ENCODE assay signal across 18 cellular contexts in genomic region chr22:35645646-35646045, GRCh38. TPM values are rescaled to one million over a fixed set of nuclear protein-coding genes. Genes with fewer than 3 reads are reported as not detected.
A peak's percentile ranks its signal among the peaks of the same experiment; 100 is the strongest.
DNase-seq lines count a peak whose midpoint lies in the region; ATAC-seq, FAIRE-seq and TF ChIP-seq lines count a peak whose summit lies in the region.
"Had no signal": no experiment of that assay in that cellular context is flagged by ENCODE, and none has a peak within 500 bp of the region (broad histone marks: within the 10 kb centered on the region; RNA-seq: fewer than 3 reads in every experiment).

No MANE protein-coding gene starts in this region.

- no peak overlapping the region for H2BK15ac ChIP-seq in neuronal stem cell (ENCODE audit: low read length)

- DNase-seq in HepG2 (ENCODE audit: low spot score) = no peak
- DNase-seq in ecto neural progenitor cell (ENCODE audit: low spot score) = peak; percentile 23
- DNase-seq in neuronal stem cell (ENCODE audit: low spot score) = no peak
- no peak for DNase-seq in activated T-cell treated with anti-CD3 and anti-CD28 coated beads for 4 hours
- no peak for DNase-seq in naive thymus-derived CD8-positive, alpha-beta T cell
- DNase-seq: BE2C; CD4-positive, CD25-positive, alpha-beta regulatory T cell; DMS53; GOT3; KBM-7; NCI-H1694 treated with DMSO at 0.1 percent for 48 hours; NCI-H510A treated with DMSO at 0.1 percent for 48 hours; NCI-H82; PC-9; SJCRH30 had no signal

- intact Hi-C loops in HepG2 (cut with micrococcal nuclease; ENCODE audit: unreplicated experiment) = no loop called here

- H3K27ac ChIP-seq in liver (ENCODE audit: low read depth in 1 of 2, low read length in 2 of 2) = peak overlapping the region; percentile 43 to 51
- no peak overlapping the region for H3K27ac ChIP-seq in HepG2 (ENCODE audit: extremely low read length, insufficient read depth, low read length)
- H3K27ac ChIP-seq in neuronal stem cell (replicated peaks; ENCODE audit: low read length) = no peak overlapping the region
- H3K27ac ChIP-seq: SJCRH30 had no signal

- no peak overlapping the region for H2AFZ ChIP-seq in HepG2 (ENCODE audit: low read length)
- H2AFZ ChIP-seq in neuronal stem cell (ENCODE audit: low read length) = no peak overlapping the region
- H2AFZ ChIP-seq: PC-9 had no signal

- H3K27me3 Mint-ChIP-seq in naive thymus-derived CD8-positive, alpha-beta T cell = no peaks in the 10 kb centered on the region
- H3K27me3 Mint-ChIP-seq: CD4-positive, CD25-positive, alpha-beta regulatory T cell had no signal

- peak overlapping the region; percentile 81 for H3K18ac ChIP-seq in neuronal stem cell (ENCODE audit: low read length)

- no peak for TF ChIP-seq POLR2A in HepG2 (IDR thresholded peaks at IDR 0.05; ENCODE audit: insufficient read depth in 1 of 2, low read depth in 2 of 2, low read length in 2 of 2)

- FAIRE-seq in HepG2 (lab: Jason Lieb, UNC) = no peak
- FAIRE-seq: GM12892 had no signal

- H3K27me3 ChIP-seq in liver (ENCODE audit: control insufficient read depth in 4 of 4, insufficient read depth in 4 of 4, low read length in 3 of 4) (no peaks in the 10 kb centered on the region), HepG2 (ENCODE audit: control insufficient read depth in 1 of 2, insufficient read depth in 2 of 2, low read length in 2 of 2) (no peaks in the 10 kb centered on the region; a peak in 1 of 5 replicates), neuronal stem cell (ENCODE audit: control insufficient read depth in 3 of 3, insufficient read depth in 3 of 3, low read depth in 1 of 3, low read length in 3 of 3) (no peaks in the 10 kb centered on the region)
- H3K27me3 ChIP-seq: BE2C, SJCRH30 had no signal

- H3K9me3 Mint-ChIP-seq in naive thymus-derived CD8-positive, alpha-beta T cell = no peaks in the 10 kb centered on the region

- H3K36me3 ChIP-seq in liver (ENCODE audit: control insufficient read depth in 4 of 4, insufficient read depth in 3 of 4, low read depth in 1 of 4, low read length in 3 of 4) (no peaks in the 10 kb centered on the region), HepG2 (replicated peaks in 1 of 2; ENCODE audit: control insufficient read depth in 1 of 2, insufficient read depth in 2 of 2, low read length in 2 of 2) (no peaks in the 10 kb centered on the region), neuronal stem cell (replicated peaks in 1 of 2; ENCODE audit: control insufficient read depth in 2 of 2, insufficient read depth in 2 of 2, low read length in 2 of 2) (no peaks in the 10 kb centered on the region)
- H3K36me3 ChIP-seq: BE2C, SJCRH30 had no signal

- H3K14ac ChIP-seq in neuronal stem cell (ENCODE audit: low read length) = no peak overlapping the region

- no peak overlapping the region for H3K9ac ChIP-seq in liver (ENCODE audit: low read depth in 1 of 2, low read length in 2 of 2)
- H3K9ac ChIP-seq in HepG2 (ENCODE audit: insufficient read depth, low read depth, low read length) = no peak overlapping the region
- no peak overlapping the region for H3K9ac ChIP-seq in neuronal stem cell (ENCODE audit: low read depth, low read length, poor library complexity)

- no peaks in the 10 kb centered on the region for H4K20me1 ChIP-seq in HepG2 (ENCODE audit: insufficient read depth, low read length)

- CTCF ChIA-PET in HepG2 (lab: Yijun Ruan, JAX; ENCODE audit: low intra/inter-chr PET ratio, low total read pairs) = no interaction called here

- H2AK5ac ChIP-seq in neuronal stem cell (ENCODE audit: low read depth, low read length) = no peak overlapping the region

- H3K4me2 ChIP-seq in HepG2 (ENCODE audit: low read depth, low read length) = no peak overlapping the region
- no peak overlapping the region for H3K4me2 ChIP-seq in neuronal stem cell (ENCODE audit: insufficient read depth, low read length, poor library complexity, severe bottlenecking)
- H3K4me2 ChIP-seq: PC-9 had no signal

- H4K91ac ChIP-seq in neuronal stem cell (ENCODE audit: low read depth, low read length, poor library complexity) = no peak overlapping the region

- in situ Hi-C loops in HepG2 (cut with HindIII; ENCODE audit: extremely low pct_ligation_motif_present, low pct_unique_long_range_greater_than_20kb) = no loop called here

- H3K4me3 Mint-ChIP-seq in naive thymus-derived CD8-positive, alpha-beta T cell = no peak overlapping the region
- H3K4me3 Mint-ChIP-seq: CD4-positive, CD25-positive, alpha-beta regulatory T cell had no signal

- no peak overlapping the region for H4K8ac ChIP-seq in neuronal stem cell (ENCODE audit: low read depth, low read length)

- POLR2A ChIA-PET in HepG2 (lab: Yijun Ruan, JAX) = no interaction called here
- POLR2A ChIA-PET in naive thymus-derived CD8-positive, alpha-beta T cell (lab: Charles Lee) = no interaction called here

- TF ChIP-seq EP300 in HepG2 (IDR thresholded peaks at IDR 0.05; ENCODE audit: low read depth in 2 of 2, low read length in 2 of 2) (no peak), HepG2 (CRISPR knock-in tag; IDR thresholded peaks at IDR 0.05; ENCODE audit: borderline replicate concordance) (no peak)

- H2BK12ac ChIP-seq in neuronal stem cell (ENCODE audit: low read length) = no peak overlapping the region

- H2BK5ac ChIP-seq in neuronal stem cell (ENCODE audit: low read length) = no peak overlapping the region

- H3K79me2 ChIP-seq in HepG2 (ENCODE audit: insufficient read depth, low read length) = peaks cover 13% of the 10 kb centered on the region

- H3K4me1 ChIP-seq in liver (ENCODE audit: control insufficient read depth in 4 of 4, insufficient read depth in 4 of 4, low read length in 3 of 4) (peaks cover 9 to 63% (median 53%) of the 10 kb centered on the region in 4 donors), HepG2 (ENCODE audit: insufficient read depth, low read length) (peaks cover 74% of the 10 kb centered on the region), neuronal stem cell (ENCODE audit: control insufficient read depth in 2 of 2, insufficient read depth in 1 of 2, low read depth in 1 of 2, low read length in 2 of 2) (peaks cover 0 to 18% of the 10 kb centered on the region in 2 donors)
- H3K4me1 ChIP-seq: BE2C had no signal

- no TSS peak for BruUV-seq in HepG2 (replicated peaks; lab: Mats Ljungman, UMichigan)

- no peak overlapping the region for H3K23ac ChIP-seq in neuronal stem cell (ENCODE audit: low read depth, low read length, poor library complexity)

- TF ChIP-seq RAD21 in liver (IDR thresholded peaks at IDR 0.05) = no peak
- TF ChIP-seq RAD21 in HepG2 (CRISPR knock-in tag; IDR thresholded peaks at IDR 0.05) = no peak

- H3K36me3 Mint-ChIP-seq in naive thymus-derived CD8-positive, alpha-beta T cell = peaks cover 2 to 4% (median 4%) of the 10 kb centered on the region in 3 donors

- ATAC-seq in HepG2 = no peak
- no peak for ATAC-seq in GM18498 (IDR thresholded peaks at IDR 0.05; ENCODE audit: unreplicated experiment)
- ATAC-seq in naive thymus-derived CD8-positive, alpha-beta T cell = no peak

- no peaks in the 10 kb centered on the region for H3K79me1 ChIP-seq in neuronal stem cell (ENCODE audit: low read depth, low read length)

- WGBS in liver = 75% methylated on average over 4 of the region's 4 CpGs
- 59% methylated on average over 4 of the region's 4 CpGs for WGBS in HepG2 (ENCODE audit: low lambda C conversion rate)
- no CpG with 5 or more reads among the region's 4 CpGs for WGBS in neuronal stem cell (ENCODE audit: extremely low coverage in 2 of 2, insufficient read length in 2 of 2, insufficient replicate concordance in 1 of 2), 2 donors

- H3K4ac ChIP-seq in neuronal stem cell (ENCODE audit: low read length) = no peak overlapping the region

- no peak overlapping the region for H2BK120ac ChIP-seq in neuronal stem cell (ENCODE audit: low read depth, low read length)

- peaks cover 11 to 35% (median 31%) of the 10 kb centered on the region in 4 donors for H3K4me1 Mint-ChIP-seq in naive thymus-derived CD8-positive, alpha-beta T cell

- H3K9me3 ChIP-seq in liver (ENCODE audit: control insufficient read depth in 4 of 4, low read length in 3 of 4) = no peaks in the 10 kb centered on the region
- H3K9me3 ChIP-seq in HepG2 (ENCODE audit: low read length) = no peaks in the 10 kb centered on the region
- H3K9me3 ChIP-seq in neuronal stem cell (replicated peaks in 1 of 2; ENCODE audit: control insufficient read depth in 2 of 2, insufficient read depth in 1 of 2, low read depth in 1 of 2, low read length in 2 of 2) = no peaks in the 10 kb centered on the region
- H3K9me3 ChIP-seq: BE2C, SJCRH30 had no signal

- H3K27ac Mint-ChIP-seq in naive thymus-derived CD8-positive, alpha-beta T cell = peak overlapping the region in 3 of 10 donors; percentile 22 to 98 (median 68)

- TF ChIP-seq CTCF in liver (IDR thresholded peaks at IDR 0.05; ENCODE audit: low read depth, low read length, missing input control) (no peak), HepG2 (CRISPR knock-in tag; IDR thresholded peaks at IDR 0.05) (no peak)

- H3K4me3 ChIP-seq in liver (ENCODE audit: low read depth in 1 of 3, low read length in 3 of 3) (no peak overlapping the region), HepG2 (replicated peaks in 1 of 3; ENCODE audit: insufficient read depth in 1 of 3, low read depth in 2 of 3, low read length in 3 of 3) (no peak overlapping the region), neuronal stem cell (ENCODE audit: low read length in 2 of 2) (no peak overlapping the region)
- H3K4me3 ChIP-seq: PC-9, SJCRH30 had no signal

RNA-seq across cellular contexts. Expression of gene APOL6, which starts 2.6 kb away (rescaled TPM):
- total RNA-seq in liver = 10 to 100 TPM; 13.7 to 80.1 TPM
- 10 to 100 TPM; 10.3 to 20.8 TPM for polyA plus RNA-seq in liver
- 6.3 and 7.5 TPM in 2 replicates for total RNA-seq in HepG2 (2016; rRNA removed; fragmentation: Illumina TruSeq; extraction: Trizol)
- 0.61 and 0.62 TPM in 2 replicates for total RNA-seq in HepG2 (2016; cell fraction: cytosol; rRNA removed; fragmentation: Illumina TruSeq; extraction: Trizol; ENCODE audit: low read depth)
- total RNA-seq in HepG2 (2016; cell fraction: insoluble cytoplasmic fraction; rRNA removed; fragmentation: Illumina TruSeq; extraction: Trizol) = 6.6 and 6.9 TPM in 2 replicates
- total RNA-seq in HepG2 (2016; cell fraction: membrane; rRNA removed; fragmentation: Illumina TruSeq; extraction: Trizol) = 2.7 and 3.1 TPM in 2 replicates
- 6.9 and 7.7 TPM in 2 replicates for total RNA-seq in HepG2 (2016; cell fraction: nucleus; rRNA removed; fragmentation: Illumina TruSeq; extraction: Trizol)
- polyA plus RNA-seq in HepG2 (2011; rRNA removed) = 5.2 and 6.5 TPM in 2 replicates
- polyA plus RNA-seq in HepG2 (2011; cell fraction: cytosol; rRNA removed) = 2.7 and 4.9 TPM in 2 replicates
- polyA plus RNA-seq in HepG2 (2011; cell fraction: nucleus; rRNA removed) = 2.8 and 4.1 TPM in 2 replicates
- polyA plus RNA-seq in HepG2 (2012) = 4.1 and 7.0 TPM in 2 replicates
- polyA plus RNA-seq in HepG2 (2016; cell fraction: cytosol; fragmentation: Illumina TruSeq; extraction: Trizol; ENCODE audit: low read depth) = 0.27 and 0.32 TPM in 2 replicates
- polyA plus RNA-seq in HepG2 (2016; cell fraction: insoluble cytoplasmic fraction; fragmentation: Illumina TruSeq; extraction: Trizol; ENCODE audit: low read depth) = 3.0 and 3.1 TPM in 2 replicates
- 0.72 and 0.91 TPM in 2 replicates for polyA plus RNA-seq in HepG2 (2016; cell fraction: membrane; fragmentation: Illumina TruSeq; extraction: Trizol; ENCODE audit: low read depth)
- polyA plus RNA-seq in HepG2 (2016; cell fraction: nucleus; fragmentation: Illumina TruSeq; extraction: Trizol; ENCODE audit: insufficient read depth, low read depth) = 6.5 and 6.8 TPM in 2 replicates
- polyA minus RNA-seq in HepG2 (2011; rRNA and poly(A)+ RNA removed; ENCODE audit: low replicate concordance) = 8.0 and 11.5 TPM in 2 replicates
- 13.2 and 18.0 TPM in 2 replicates for polyA minus RNA-seq in HepG2 (2011; cell fraction: cytosol; rRNA and poly(A)+ RNA removed)
- 10.8 and 21.6 TPM in 2 replicates for polyA minus RNA-seq in HepG2 (2011; cell fraction: nucleus; rRNA and poly(A)+ RNA removed)
- polyA plus RNA-seq in neuronal stem cell (2013, experiment 1 of 2) = 0.01 TPM
- 0.01 TPM for polyA plus RNA-seq in neuronal stem cell (2013, experiment 2 of 2)
- total RNA-seq in naive thymus-derived CD8-positive, alpha-beta T cell = 10 to 100 TPM; 37.7 to 40.5 TPM
- 10 to 100 TPM; 13.6 to 20.8 (median 15.5) TPM for polyA plus RNA-seq in naive thymus-derived CD8-positive, alpha-beta T cell

RNA-seq across cellular contexts. Expression of gene MB, which starts 28.5 kb away (rescaled TPM):
- total RNA-seq in liver (under 1 TPM in 1 of 2 donors, not detected in 1; 0.25 TPM), HepG2 (2016; rRNA removed; fragmentation: Illumina TruSeq; extraction: Trizol) (not detected in 2 replicates)
- polyA plus RNA-seq in liver (under 1 TPM in 1 of 2 donors, not detected in 1; 0.13 TPM), HepG2 (2011; rRNA removed) (0.07 TPM in 2 replicates)
- not detected in 2 replicates for total RNA-seq in HepG2 (2016; cell fraction: cytosol; rRNA removed; fragmentation: Illumina TruSeq; extraction: Trizol; ENCODE audit: low read depth)
- not detected in 2 replicates for total RNA-seq in HepG2 (2016; cell fraction: insoluble cytoplasmic fraction; rRNA removed; fragmentation: Illumina TruSeq; extraction: Trizol)
- total RNA-seq in HepG2 (2016; cell fraction: membrane; rRNA removed; fragmentation: Illumina TruSeq; extraction: Trizol) = not detected in 2 replicates
- not detected in 2 replicates for total RNA-seq in HepG2 (2016; cell fraction: nucleus; rRNA removed; fragmentation: Illumina TruSeq; extraction: Trizol)
- 0.09 and 0.13 TPM in 2 replicates for polyA plus RNA-seq in HepG2 (2011; cell fraction: cytosol; rRNA removed)
- not detected in 2 replicates for polyA plus RNA-seq in HepG2 (2011; cell fraction: nucleus; rRNA removed)
- not detected in 2 replicates for polyA plus RNA-seq in HepG2 (2012)
- not detected in 2 replicates for polyA plus RNA-seq in HepG2 (2016; cell fraction: cytosol; fragmentation: Illumina TruSeq; extraction: Trizol; ENCODE audit: low read depth)
- not detected in 2 replicates for polyA plus RNA-seq in HepG2 (2016; cell fraction: insoluble cytoplasmic fraction; fragmentation: Illumina TruSeq; extraction: Trizol; ENCODE audit: low read depth)
- polyA plus RNA-seq in HepG2 (2016; cell fraction: membrane; fragmentation: Illumina TruSeq; extraction: Trizol; ENCODE audit: low read depth) = not detected in 2 replicates
- not detected in 2 replicates for polyA plus RNA-seq in HepG2 (2016; cell fraction: nucleus; fragmentation: Illumina TruSeq; extraction: Trizol; ENCODE audit: insufficient read depth, low read depth)
- polyA minus RNA-seq in HepG2 (2011; rRNA and poly(A)+ RNA removed; ENCODE audit: low replicate concordance) = 4.6 TPM in 1 of 2 replicates, not detected in the other
- polyA minus RNA-seq in HepG2 (2011; cell fraction: cytosol; rRNA and poly(A)+ RNA removed) = not detected in 2 replicates
- not detected in 2 replicates for polyA minus RNA-seq in HepG2 (2011; cell fraction: nucleus; rRNA and poly(A)+ RNA removed)
- polyA plus RNA-seq in neuronal stem cell (2013, experiment 1 of 2) = 0.26 TPM
- polyA plus RNA-seq in neuronal stem cell (2013, experiment 2 of 2) = 0.19 TPM
- not detected for total RNA-seq in naive thymus-derived CD8-positive, alpha-beta T cell
- not detected for polyA plus RNA-seq in naive thymus-derived CD8-positive, alpha-beta T cell
- total RNA-seq: CD4-positive, CD25-positive, alpha-beta regulatory T cell had no signal
- polyA plus RNA-seq: CD4-positive, CD25-positive, alpha-beta regulatory T cell had no signal

Comparison
In these comparisons a context has a peak if more than half of its experiments do, and no peak if none do; other contexts are left out.
1. H3K27ac ChIP-seq: peak in liver (2 of 2); none in HepG2 (single experiment) and neuronal stem cell (single experiment).